20 cellular contexts compared by ENCODE assay signal in genomic region chr13:37806666-37807065, GRCh38.
DNase-seq lines count a peak whose midpoint lies in the region; ATAC-seq, FAIRE-seq and TF ChIP-seq lines count a peak whose summit lies in the region.
"Had no signal": no experiment of that assay in that cellular context is flagged by ENCODE, and none has a peak within 500 bp of the region (broad histone marks: within the 10 kb centered on the region; RNA-seq: fewer than 3 reads in every experiment).

No MANE protein-coding gene starts in this region.

- BruUV-seq in A673 (replicated peaks; lab: Mats Ljungman, UMichigan) (no TSS peak), K562 (replicated peaks; lab: Mats Ljungman, UMichigan) (no TSS peak)

- H3K9me3 Mint-ChIP-seq in stimulated activated memory B cell treated with anti-CD40 and anti-IgM and Interleukin-4, amounts not matched to agents 10 μg/mL and 1 μg/mL and 100 μg/mL, for 72 hours: no peaks in the 10 kb centered on the region

- DNase-seq in A673 (ENCODE audit: low spot score) (no peak), HT-29 (ENCODE audit: low spot score) (peak; percentile 44), K562 (ENCODE audit: extremely low read depth in 1 of 4, low spot score in 3 of 4) (no peak), fibroblast of the aortic adventitia (ENCODE audit: low read depth) (no peak), SIG-M5 (lab: John Stamatoyannopoulos, UW) (no peak), esophagus squamous epithelium (lab: John Stamatoyannopoulos, UW) (no peak)
- DNase-seq: ACHN; CD4-positive, alpha-beta memory T cell; NCI-H1092; NCI-H1694 treated with DMSO at 0.1 percent for 48 hours; NCI-H2171 treated with DMSO at 0.1 percent for 48 hours; NCI-H524; SK-N-SH had no signal

- H3K27me3 ChIP-seq in A673 (replicated peaks; ENCODE audit: insufficient read depth, low read depth, low read length, poor library complexity) (no peaks in the 10 kb centered on the region), K562 (ENCODE audit: control insufficient read depth in 2 of 2, insufficient read depth in 2 of 2, low read length in 2 of 2) (no peaks in the 10 kb centered on the region), esophagus squamous epithelium (no peaks in the 10 kb centered on the region)

- no peaks in the 10 kb centered on the region for H3K36me3 Mint-ChIP-seq in stimulated activated memory B cell treated with anti-CD40 and anti-IgM and Interleukin-4, amounts not matched to agents 10 μg/mL and 1 μg/mL and 100 μg/mL, for 72 hours
- H3K36me3 Mint-ChIP-seq: CD4-positive, alpha-beta memory T cell had no signal

- no peak overlapping the region for H3K4me2 ChIP-seq in K562 (ENCODE audit: insufficient read depth, low read length)
- H3K4me2 ChIP-seq: SK-N-SH had no signal

- TF ChIP-seq CTCF in A673 (conservative IDR thresholded peaks at IDR 0.05; ENCODE audit: low read depth, low read length): peak; percentile 25; the same call in 1 of the 2 replicates
- peak in 1 of 3 experiments; percentile 18; a peak in 1 of 6 replicates for TF ChIP-seq CTCF in K562 (IDR thresholded peaks at IDR 0.05 in 2 of 3, conservative IDR thresholded peaks at IDR 0.05 in 1 of 3; ENCODE audit: insufficient read depth in 2 of 3, low read depth in 1 of 3, low read length in 3 of 3)
- TF ChIP-seq CTCF in fibroblast of the aortic adventitia (IDR thresholded peaks at IDR 0.05; ENCODE audit: insufficient read depth, low read length): peak; percentile 9
- no peak for TF ChIP-seq CTCF in esophagus squamous epithelium (IDR thresholded peaks at IDR 0.05)

- FAIRE-seq in K562 (lab: Jason Lieb, UNC): no peak
- FAIRE-seq: H54, HTR-8/SVneo had no signal

- H3K9ac ChIP-seq in K562 (ENCODE audit: insufficient read depth in 1 of 2, low read depth in 2 of 2, low read length in 2 of 2): no peak overlapping the region
- H3K9ac ChIP-seq: SK-N-SH had no signal

- intact Hi-C loops in A673 (cut with micrococcal nuclease; ENCODE audit: unreplicated experiment): no loop called here
- intact Hi-C loops in K562 (cut with micrococcal nuclease): no loop called here
- intact Hi-C loops in esophagus squamous epithelium (cut with DNase I): no loop called here

- H3K27ac ChIP-seq in A673 (ENCODE audit: low read depth, low read length, poor library complexity, severe bottlenecking) (no peak overlapping the region), K562 (ENCODE audit: extremely low read depth, low read depth, low read length) (no peak overlapping the region), esophagus squamous epithelium (no peak overlapping the region)

- no peaks in the 10 kb centered on the region for H3K9me3 ChIP-seq in A673 (ENCODE audit: low read depth, low read length, poor library complexity, severe bottlenecking)
- H3K9me3 ChIP-seq in K562 (replicated peaks; ENCODE audit: control insufficient read depth, insufficient read depth, low read depth, low read length): no peaks in the 10 kb centered on the region
- no peaks in the 10 kb centered on the region for H3K9me3 ChIP-seq in esophagus squamous epithelium
- H3K9me3 ChIP-seq: SK-N-SH had no signal

- no peaks in the 10 kb centered on the region for H3K27me3 Mint-ChIP-seq in stimulated activated memory B cell treated with anti-CD40 and anti-IgM and Interleukin-4, amounts not matched to agents 10 μg/mL and 1 μg/mL and 100 μg/mL, for 72 hours
- H3K27me3 Mint-ChIP-seq: B cell; CD4-positive, alpha-beta memory T cell had no signal

- H3K9me1 ChIP-seq in K562 (ENCODE audit: control insufficient read depth, insufficient read depth, low read length): no peaks in the 10 kb centered on the region

- ATAC-seq in K562: peak; percentile 57; the same call in 1 of the 3 replicates
- no peak for ATAC-seq in stimulated activated memory B cell treated with anti-CD40 and anti-IgM and Interleukin-4, amounts not matched to agents 10 μg/mL and 1 μg/mL and 100 μg/mL, for 72 hours
- no peak for ATAC-seq in HG03378 (IDR thresholded peaks at IDR 0.05; ENCODE audit: unreplicated experiment)
- ATAC-seq: Right ventricle myocardium inferior had no signal

- H2AFZ ChIP-seq in K562 (ENCODE audit: low read depth, low read length): no peak overlapping the region

- in situ Hi-C loops in K562 (cut with MboI): no loop called here

- no peak for TF ChIP-seq RAD21 in K562 (CRISPR knock-in tag; conservative IDR thresholded peaks at IDR 0.05 in 1 of 2, IDR thresholded peaks at IDR 0.05 in 1 of 2)

- H3K4me1 Mint-ChIP-seq in stimulated activated memory B cell treated with anti-CD40 and anti-IgM and Interleukin-4, amounts not matched to agents 10 μg/mL and 1 μg/mL and 100 μg/mL, for 72 hours: no peaks in the 10 kb centered on the region
- H3K4me1 Mint-ChIP-seq: B cell; CD4-positive, alpha-beta memory T cell had no signal

- H3K27ac Mint-ChIP-seq in stimulated activated memory B cell treated with anti-CD40 and anti-IgM and Interleukin-4, amounts not matched to agents 10 μg/mL and 1 μg/mL and 100 μg/mL, for 72 hours: no peak overlapping the region
- H3K27ac Mint-ChIP-seq: B cell; CD4-positive, alpha-beta memory T cell; T-helper 1 cell treated with Interleukin-12 subunit alpha and Interleukin-12 subunit beta and Interleukin-4 antibody, amounts not matched to agents 30 μg/mL and 1 μg/mL, for 36 hours had no signal

- POLR2A ChIA-PET in A673 (lab: Charles Lee; ENCODE audit: low non-redundant PET) (no interaction called here), K562 (lab: Yijun Ruan, JAX) (no interaction called here)

- H3K4me3 ChIP-seq in A673 (ENCODE audit: low read depth, low read length, poor library complexity, severe bottlenecking): no peak overlapping the region
- H3K4me3 ChIP-seq in K562: no peak overlapping the region
- no peak overlapping the region for H3K4me3 ChIP-seq in fibroblast of the aortic adventitia (ENCODE audit: low read depth, low read length)
- H3K4me3 ChIP-seq in esophagus squamous epithelium: no peak overlapping the region

- H3K36me3 ChIP-seq in A673 (ENCODE audit: insufficient read depth, low read length, poor library complexity, severe bottlenecking) (no peaks in the 10 kb centered on the region), K562 (ENCODE audit: control insufficient read depth, insufficient read depth, low read length) (no peaks in the 10 kb centered on the region), esophagus squamous epithelium (no peaks in the 10 kb centered on the region)

- H3K4me1 ChIP-seq in A673 (ENCODE audit: insufficient read depth, low read length, poor library complexity, severe bottlenecking) (no peaks in the 10 kb centered on the region), K562 (replicated peaks in 1 of 2; ENCODE audit: control insufficient read depth in 2 of 2, insufficient read depth in 2 of 2, low read length in 2 of 2) (no peaks in the 10 kb centered on the region), esophagus squamous epithelium (no peaks in the 10 kb centered on the region)

- no peak for TF ChIP-seq EP300 in K562 (IDR thresholded peaks at IDR 0.05; ENCODE audit: low read length)

- 0% methylated on average over 3 of the region's 3 CpGs for WGBS in K562 (ENCODE audit: insufficient coverage, low coverage, missing lambda C conversion rate)
- WGBS in esophagus squamous epithelium, 2 donors: 50 to 67% methylated on average over 3 of the region's 3 CpGs

- no peaks in the 10 kb centered on the region for H3K79me2 ChIP-seq in K562 (ENCODE audit: control insufficient read depth, insufficient read depth, low read length)

- CTCF ChIA-PET in A673 (lab: Charles Lee) (no interaction called here), K562 (lab: Yijun Ruan, JAX; ENCODE audit: low intra/inter-chr PET ratio) (no interaction called here)

- TF ChIP-seq POLR2A in K562 (conservative IDR thresholded peaks at IDR 0.05) (no peak), esophagus squamous epithelium (IDR thresholded peaks at IDR 0.05) (no peak)

- H3K4me3 Mint-ChIP-seq in stimulated activated memory B cell treated with anti-CD40 and anti-IgM and Interleukin-4, amounts not matched to agents 10 μg/mL and 1 μg/mL and 100 μg/mL, for 72 hours: no peak overlapping the region
- H3K4me3 Mint-ChIP-seq: B cell; CD4-positive, alpha-beta memory T cell; T-helper 1 cell treated with Interleukin-12 subunit alpha and Interleukin-12 subunit beta and Interleukin-4 antibody, amounts not matched to agents 30 μg/mL and 1 μg/mL, for 36 hours had no signal

- no peaks in the 10 kb centered on the region for H4K20me1 ChIP-seq in K562 (replicated peaks; ENCODE audit: control insufficient read depth, insufficient read depth, low read length)

TF ChIP-seq in K562, 482 proteins besides CTCF, POLR2A, EP300 and RAD21 (continues in another document):
- TF ChIP-seq NR4A1 (CRISPR knock-in tag; IDR thresholded peaks at IDR 0.05) (no peak), NR4A1 (tag; IDR thresholded peaks at IDR 0.05) (no peak), GATAD2A (IDR thresholded peaks at IDR 0.05) (no peak), ZNF778 (CRISPR knock-in tag; IDR thresholded peaks at IDR 0.05) (no peak), ESRRA (IDR thresholded peaks at IDR 0.05; ENCODE audit: borderline replicate concordance, low read depth) (no peak), MYBL2 (IDR thresholded peaks at IDR 0.05; ENCODE audit: low read depth) (no peak), MYBL2 (CRISPR knock-in tag; IDR thresholded peaks at IDR 0.05; ENCODE audit: borderline replicate concordance) (no peak), TSHZ1 (CRISPR knock-in tag; IDR thresholded peaks at IDR 0.05) (no peak), KDM5B (IDR thresholded peaks at IDR 0.05; ENCODE audit: insufficient replicate concordance, low read depth, low read length) (no peak), RNF2 (IDR thresholded peaks at IDR 0.05) (no peak)

Comparison
In these comparisons a context has a peak if more than half of its experiments do, and no peak if none do; other contexts are left out.
1. CTCF ChIP-seq: peak in A673 (single experiment) and fibroblast of the aortic adventitia (single experiment); none in esophagus squamous epithelium (0 of 6).